ENCODE assay signal across 8 cellular contexts in genomic region chr11:47213985-47214564, GRCh38. TPM values are rescaled to one million over a fixed set of nuclear protein-coding genes. Genes with fewer than 3 reads are reported as not detected.
DNase-seq lines count a peak whose midpoint lies in the region; ATAC-seq and TF ChIP-seq lines count a peak whose summit lies in the region.

No MANE protein-coding gene starts in this region.

- H3K27me3 ChIP-seq in left lung: no peaks in the 10 kb centered on the region

- H3K36me3 ChIP-seq in left lung: peaks cover 0 to 4% of the 10 kb centered on the region in 2 donors

- no peak for TF ChIP-seq CTCF in AG10803 (conservative IDR thresholded peaks at IDR 0.05; ENCODE audit: low read length)
- TF ChIP-seq CTCF in left lung (IDR thresholded peaks at IDR 0.05): no peak

- intact Hi-C loops in left lung (cut with DNase I): no loop called here

- no peaks in the 10 kb centered on the region for H3K9me3 ChIP-seq in left lung

- peak overlapping the region; percentile 66 for H3K4me3 ChIP-seq in AG10803 (ENCODE audit: low read length)
- H3K4me3 ChIP-seq in left lung: peak overlapping the region; percentile 47 to 81

- DNase-seq in AG10803 (ENCODE audit: low read depth) (peak; percentile 91), NCI-H446 treated with DMSO at 0.1 percent for 48 hours (lab: John Stamatoyannopoulos, UW) (peak; percentile 76), cortex of kidney (lab: John Stamatoyannopoulos, UW) (peak; percentile 49), left lung (peak; percentile 96 to 98)
- peak; percentile 78 for DNase-seq in activated CD4-positive, alpha-beta T cell treated with anti-CD3 and anti-CD28 coated beads, Interleukin-2, amount 50 U/mL, for 1 hour
- peak; percentile 81 for DNase-seq in stimulated activated CD4-positive, alpha-beta T cell treated with anti-CD3 and anti-CD28 coated beads, Interleukin-4, amount 100 ng/mL, for 1 hour

- peaks cover 11 to 38% of the 10 kb centered on the region in 2 donors for H3K4me1 ChIP-seq in left lung

- peak overlapping the region; percentile 91 to 95 for H3K27ac ChIP-seq in left lung

- ATAC-seq in GM19025 (IDR thresholded peaks at IDR 0.05; ENCODE audit: low read depth, unreplicated experiment) (peak; percentile 53), HG03354 (IDR thresholded peaks at IDR 0.05; ENCODE audit: poor library complexity, severe bottlenecking, unreplicated experiment) (peak; percentile 76), left lung (peak; percentile 91)

RNA-seq across cellular contexts. Expression of gene DDB2, which starts 0.7 kb away (rescaled TPM):
- 10 to 100 TPM; 32.0 to 33.1 TPM for total RNA-seq in left lung

RNA-seq across cellular contexts. Expression of gene PACSIN3, which starts 27.8 kb away (rescaled TPM):
- 10 to 100 TPM; 32.9 to 44.2 TPM for total RNA-seq in left lung

RNA-seq across cellular contexts. Expression of gene ACP2, which starts 34.5 kb away (rescaled TPM):
- total RNA-seq in left lung: 10 to 100 TPM; 41.5 to 59.9 TPM

RNA-seq across cellular contexts. Expression of gene ARFGAP2, which starts 37.4 kb away (rescaled TPM):
- 10 to 100 TPM; 79.1 to 86.3 TPM for total RNA-seq in left lung

RNA-seq across cellular contexts. Expression of gene NR1H3, which starts 43.7 kb away (rescaled TPM):
- total RNA-seq in left lung: 10 to 100 TPM; 39.7 to 66.9 TPM

Comparison
In these comparisons a context has a peak if more than half of its experiments do, and no peak if none do; other contexts are left out.
1. Peak in every context shown above with its lines: DNase-seq, ATAC-seq, H3K4me3 ChIP-seq and H3K27ac ChIP-seq.